18 cellular contexts compared by ENCODE assay signal in the genomic region with DNA sequence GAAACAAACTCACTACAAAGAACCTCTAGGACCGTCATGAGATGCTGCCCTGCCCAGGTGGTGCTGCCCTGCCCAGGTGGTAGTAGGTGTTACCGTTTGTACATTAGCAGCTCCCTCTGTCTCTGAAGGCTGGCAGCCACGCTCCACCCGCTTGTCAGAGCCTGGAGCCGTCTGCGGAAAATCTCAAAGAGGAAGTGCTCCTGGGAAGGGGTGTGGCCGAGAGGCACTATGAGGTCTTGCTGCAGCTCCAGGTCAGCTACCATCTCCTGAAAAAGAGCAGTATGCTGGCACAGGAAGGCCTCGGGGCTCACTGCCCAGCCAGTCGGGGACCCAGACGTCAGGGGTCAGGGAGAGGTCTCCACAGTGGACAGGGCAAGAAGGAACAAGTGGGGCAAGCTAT. TPM values are rescaled to one million over a fixed set of nuclear protein-coding genes. Genes with fewer than 3 reads are reported as not detected.
A peak's percentile ranks its signal among the peaks of the same experiment; 100 is the strongest.
DNase-seq lines count a peak whose midpoint lies in the region; ATAC-seq and TF ChIP-seq lines count a peak whose summit lies in the region.
"Had no signal": no experiment of that assay in that cellular context is flagged by ENCODE, and none has a peak within 500 bp of the region (broad histone marks: within the 10 kb centered on the region; RNA-seq: fewer than 3 reads in every experiment).

No MANE protein-coding gene starts in this region.

- no peaks in the 10 kb centered on the region for H3K9me3 ChIP-seq in spleen
- H3K9me3 ChIP-seq: heart right ventricle had no signal

- H3K27me3 ChIP-seq in spleen (replicated peaks in 1 of 7): no peaks in the 10 kb centered on the region
- H3K27me3 ChIP-seq: heart right ventricle had no signal

- peaks cover 0 to 91% (median 27%) of the 10 kb centered on the region in 6 donors for H3K36me3 ChIP-seq in spleen

- intact Hi-C loops in left ventricle myocardium superior (cut with micrococcal nuclease) (no loop called here), spleen (cut with DNase I; ENCODE audit: low total_unique reads) (no loop called here)

- in situ Hi-C loops in KBM-7 (cut with MboI; ENCODE audit: low pct_unique_long_range_greater_than_20kb, low sequenced_read_pairs): no loop called here

- H3K4me1 ChIP-seq in spleen: peaks cover 3 to 16% (median 11%) of the 10 kb centered on the region in 6 donors

- no peak overlapping the region for H3K4me3 ChIP-seq in spleen
- H3K4me3 ChIP-seq: GM23338, heart right ventricle had no signal

- H3K27ac ChIP-seq in spleen: peak overlapping the region in 3 of 8 donors; percentile 13 to 47 (median 30)
- H3K27ac ChIP-seq: heart right ventricle, WERI-Rb-1 had no signal

- TF ChIP-seq POLR2A in spleen (IDR thresholded peaks at IDR 0.05): no peak

- WGBS in spleen, 5 donors: 32 to 55% (median 36%) methylated on average over 10 of the region's 10 CpGs

- TF ChIP-seq CTCF in spleen (IDR thresholded peaks at IDR 0.05 in 8 of 11, conservative IDR thresholded peaks at IDR 0.05 in 3 of 11): no peak

- ATAC-seq in left ventricle myocardium superior: peak; percentile 47
- ATAC-seq in HG02885 (IDR thresholded peaks at IDR 0.05; ENCODE audit: poor library complexity, unreplicated experiment): no peak
- ATAC-seq: activated CD8-positive, alpha-beta memory T cell treated with anti-CD3 and anti-CD28 coated beads, Interleukin-2, amount 10 ng/mL, durations not matched to agents 7 days and 5 days; CD8-positive, alpha-beta T cell; GM23338 had no signal

- DNase-seq in KBM-7 (peak; percentile 72), SKM-1 treated with dmso at 0.1 percent for 144 hours (lab: John Stamatoyannopoulos, UW; ENCODE audit: unreplicated experiment) (peak; percentile 29), left ventricle myocardium superior (peak; percentile 39), spleen (peak; percentile 85), superior temporal gyrus (ENCODE audit: extremely low spot score) (no peak), NCI-H2196 treated with DMSO at 0.1 percent for 48 hours (lab: John Stamatoyannopoulos, UW; ENCODE audit: unreplicated experiment) (no peak)
- DNase-seq in activated T-cell treated with anti-CD3 and anti-CD28 coated beads, Interleukin-2, amount 50 U/mL, for 48 hours: no peak
- DNase-seq: activated CD8-positive, alpha-beta memory T cell treated with anti-CD3 and anti-CD28 coated beads, Interleukin-2, amount 10 ng/mL, durations not matched to agents 7 days and 5 days; activated naive CD8-positive, alpha-beta T cell treated with anti-CD3 and anti-CD28 coated beads for 36 hours; CD8-positive, alpha-beta T cell; central memory CD4-positive, alpha-beta T cell; GDM1; NCI-H1694 treated with DMSO at 0.1 percent for 48 hours; NCI-H748 treated with DMSO at 0.1 percent for 48 hours; WERI-Rb-1 had no signal

RNA-seq across cellular contexts. Expression of a gene that starts 28.3 kb away (rescaled TPM):
- total RNA-seq in left ventricle myocardium superior: 12.2 TPM
- 10 to 100 TPM; 59.0 to 83.7 (median 65.3) TPM for total RNA-seq in spleen
- polyA plus RNA-seq in spleen: 10 to 100 TPM; 28.9 to 63.6 (median 42.9) TPM

RNA-seq across cellular contexts. Expression of a gene that starts 28.9 kb away (rescaled TPM):
- total RNA-seq in left ventricle myocardium superior (13.7 TPM), spleen (10 to 100 TPM in 6 of 7 donors, 1 to 10 TPM in 1; 6.0 to 28.8 (median 19.2) TPM)
- 10 to 100 TPM in 2 of 3 donors, 1 to 10 TPM in 1; 7.4 to 37.2 (median 34.5) TPM for polyA plus RNA-seq in spleen

RNA-seq across cellular contexts. Expression of a gene that starts 48.1 kb away (rescaled TPM):
- total RNA-seq in left ventricle myocardium superior: 2.3 TPM
- total RNA-seq in spleen: 10 to 100 TPM in 6 of 7 donors, 1 to 10 TPM in 1; 6.8 to 16.9 (median 10.5) TPM
- polyA plus RNA-seq in spleen: 1 to 10 TPM; 4.6 to 6.3 (median 5.7) TPM

Comparison
In these comparisons a context has a peak if more than half of its experiments do, and no peak if none do; other contexts are left out.
1. DNase-seq: peak in KBM-7 (single experiment), SKM-1 treated with dmso at 0.1 percent for 144 hours (single experiment), left ventricle myocardium superior (single experiment) and spleen (single experiment); none in superior temporal gyrus (single experiment), activated T-cell treated with anti-CD3 and anti-CD28 coated beads, Interleukin-2, amount 50 U/mL, for 48 hours (0 of 2) and NCI-H2196 treated with DMSO at 0.1 percent for 48 hours (single experiment).